13 cellular contexts compared by ENCODE assay signal in the genomic region with DNA sequence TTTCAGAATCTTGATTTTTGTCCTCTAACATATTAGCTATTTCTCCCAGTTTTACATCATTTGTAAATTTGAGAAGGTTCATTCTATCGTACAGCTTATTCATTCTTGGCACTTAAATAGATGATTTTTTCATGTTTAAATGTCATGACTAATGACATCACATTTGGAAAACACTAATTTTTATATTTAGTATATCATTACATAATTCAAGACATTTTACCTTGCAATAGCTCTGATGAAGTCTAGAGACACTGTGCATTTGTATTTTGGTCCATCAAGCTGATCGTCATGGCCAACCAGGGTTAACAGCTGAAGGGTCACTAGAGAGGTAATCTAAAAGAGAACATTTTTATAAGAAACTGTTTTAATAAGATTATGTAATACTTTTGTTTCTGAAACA.
DNase-seq lines count a peak whose midpoint lies in the region; ATAC-seq and TF ChIP-seq lines count a peak whose summit lies in the region.
"Had no signal": no experiment of that assay in that cellular context is flagged by ENCODE, and none has a peak within 500 bp of the region (broad histone marks: within the 10 kb centered on the region; RNA-seq: fewer than 3 reads in every experiment).

No MANE protein-coding gene starts in this region.

- no peaks in the 10 kb centered on the region for H3K27me3 Mint-ChIP-seq in activated CD4-positive, alpha-beta memory T cell treated with anti-CD3 and anti-CD28 coated beads for 36 hours
- no peaks in the 10 kb centered on the region for H3K27me3 Mint-ChIP-seq in activated CD4-positive, alpha-beta memory T cell treated with anti-CD3 and anti-CD28 coated beads, Interleukin-2, amount 10 ng/mL, durations not matched to agents 7 days and 5 days
- H3K27me3 Mint-ChIP-seq in stimulated activated naive CD8-positive, alpha-beta T cell treated with anti-CD3 and anti-CD28 coated beads, Interleukin-15, Interleukin-2, amounts not matched to agents 100 ng/mL and 50 ng/mL, for 24 hours, result no peaks in the 10 kb centered on the region
- H3K27me3 Mint-ChIP-seq in stimulated activated naive CD8-positive, alpha-beta T cell treated with anti-CD3 and anti-CD28 coated beads, Interleukin-15, amount 100 ng/mL, for 72 hours, result no peaks in the 10 kb centered on the region
- H3K27me3 Mint-ChIP-seq in CD4-positive, alpha-beta T cell, result no peaks in the 10 kb centered on the region
- H3K27me3 Mint-ChIP-seq: B cell; CD4-positive, alpha-beta memory T cell had no signal

- ATAC-seq in stimulated activated naive CD8-positive, alpha-beta T cell treated with anti-CD3 and anti-CD28 coated beads, Interleukin-15, amount 100 ng/mL, for 72 hours, result no peak
- ATAC-seq in CD4-positive, alpha-beta T cell (ENCODE audit: poor library complexity), result no peak

- DNase-seq in activated CD4-positive, alpha-beta memory T cell treated with anti-CD3 and anti-CD28 coated beads for 36 hours, result no peak
- DNase-seq in activated CD4-positive, alpha-beta memory T cell treated with anti-CD3 and anti-CD28 coated beads, Interleukin-2, amount 10 ng/mL, durations not matched to agents 7 days and 5 days, result no peak
- DNase-seq in stimulated activated naive CD8-positive, alpha-beta T cell treated with anti-CD3 and anti-CD28 coated beads, Interleukin-15, amount 100 ng/mL, for 72 hours, result no peak
- peak; percentile 76 for DNase-seq in cerebellar cortex (ENCODE audit: low spot score)
- DNase-seq in GM19240 (ENCODE audit: insufficient read length, low spot score), result no peak
- DNase-seq in CD4-positive, alpha-beta T cell, result no peak
- DNase-seq in dermis blood vessel endothelial cell, result no peak
- DNase-seq: CD4-positive, alpha-beta memory T cell; DMS79; HFFc6 had no signal

- no peak for TF ChIP-seq CTCF in CD4-positive, alpha-beta T cell (IDR thresholded peaks at IDR 0.05)

- peaks cover 9% of the 10 kb centered on the region for H3K4me1 Mint-ChIP-seq in activated CD4-positive, alpha-beta memory T cell treated with anti-CD3 and anti-CD28 coated beads for 36 hours (ENCODE audit: low read depth)
- H3K4me1 Mint-ChIP-seq in activated CD4-positive, alpha-beta memory T cell treated with anti-CD3 and anti-CD28 coated beads, Interleukin-2, amount 10 ng/mL, durations not matched to agents 7 days and 5 days, result peaks cover 5% of the 10 kb centered on the region
- H3K4me1 Mint-ChIP-seq in stimulated activated naive CD8-positive, alpha-beta T cell treated with anti-CD3 and anti-CD28 coated beads, Interleukin-15, Interleukin-2, amounts not matched to agents 100 ng/mL and 50 ng/mL, for 24 hours (ENCODE audit: low read depth), result peaks cover 10% of the 10 kb centered on the region
- H3K4me1 Mint-ChIP-seq in stimulated activated naive CD8-positive, alpha-beta T cell treated with anti-CD3 and anti-CD28 coated beads, Interleukin-15, amount 100 ng/mL, for 72 hours, result peaks cover 6% of the 10 kb centered on the region
- no peaks in the 10 kb centered on the region for H3K4me1 Mint-ChIP-seq in CD4-positive, alpha-beta T cell (ENCODE audit: low read depth)
- H3K4me1 Mint-ChIP-seq: B cell had no signal

- peak overlapping the region; percentile 70 for H3K27ac Mint-ChIP-seq in activated CD4-positive, alpha-beta memory T cell treated with anti-CD3 and anti-CD28 coated beads for 36 hours
- H3K27ac Mint-ChIP-seq in activated CD4-positive, alpha-beta memory T cell treated with anti-CD3 and anti-CD28 coated beads, Interleukin-2, amount 10 ng/mL, durations not matched to agents 7 days and 5 days, result no peak overlapping the region
- peak overlapping the region; percentile 80 for H3K27ac Mint-ChIP-seq in stimulated activated naive CD8-positive, alpha-beta T cell treated with anti-CD3 and anti-CD28 coated beads, Interleukin-15, Interleukin-2, amounts not matched to agents 100 ng/mL and 50 ng/mL, for 24 hours
- H3K27ac Mint-ChIP-seq in stimulated activated naive CD8-positive, alpha-beta T cell treated with anti-CD3 and anti-CD28 coated beads, Interleukin-15, amount 100 ng/mL, for 72 hours, result no peak overlapping the region
- no peak overlapping the region for H3K27ac Mint-ChIP-seq in CD4-positive, alpha-beta T cell
- H3K27ac Mint-ChIP-seq: B cell; CD4-positive, alpha-beta memory T cell; HFFc6 had no signal

- no peaks in the 10 kb centered on the region for H3K9me3 ChIP-seq in CD4-positive, alpha-beta T cell (ENCODE audit: control insufficient read depth, low read length)
- H3K9me3 ChIP-seq: HAP-1 had no signal

- CTCF ChIA-PET in activated CD4-positive, alpha-beta memory T cell treated with anti-CD3 and anti-CD28 coated beads for 36 hours (lab: Charles Lee), result no interaction called here
- CTCF ChIA-PET in activated CD4-positive, alpha-beta memory T cell treated with anti-CD3 and anti-CD28 coated beads, Interleukin-2, amount 10 ng/mL, durations not matched to agents 7 days and 5 days (lab: Charles Lee), result interaction anchor here (0.7 to 0.9 kb wide), 2 partner anchors 9 to 24 kb away, joined by 3 read pairs; no protein-coding TSS in a partner anchor
- CTCF ChIA-PET in CD4-positive, alpha-beta T cell (lab: Charles Lee), result no interaction called here

- H3K27ac ChIP-seq in CD4-positive, alpha-beta T cell (ENCODE audit: low read depth, low read length), result no peak overlapping the region

- no peaks in the 10 kb centered on the region for H3K27me3 ChIP-seq in CD4-positive, alpha-beta T cell (ENCODE audit: control insufficient read depth, insufficient read depth, low read length)

- H3K4me3 Mint-ChIP-seq in activated CD4-positive, alpha-beta memory T cell treated with anti-CD3 and anti-CD28 coated beads for 36 hours, result no peak overlapping the region
- no peak overlapping the region for H3K4me3 Mint-ChIP-seq in activated CD4-positive, alpha-beta memory T cell treated with anti-CD3 and anti-CD28 coated beads, Interleukin-2, amount 10 ng/mL, durations not matched to agents 7 days and 5 days
- H3K4me3 Mint-ChIP-seq in stimulated activated naive CD8-positive, alpha-beta T cell treated with anti-CD3 and anti-CD28 coated beads, Interleukin-15, Interleukin-2, amounts not matched to agents 100 ng/mL and 50 ng/mL, for 24 hours, result no peak overlapping the region
- no peak overlapping the region for H3K4me3 Mint-ChIP-seq in stimulated activated naive CD8-positive, alpha-beta T cell treated with anti-CD3 and anti-CD28 coated beads, Interleukin-15, amount 100 ng/mL, for 72 hours
- H3K4me3 Mint-ChIP-seq in CD4-positive, alpha-beta T cell, result no peak overlapping the region
- H3K4me3 Mint-ChIP-seq: B cell; CD4-positive, alpha-beta memory T cell; HFFc6 had no signal

- POLR2A ChIA-PET in activated CD4-positive, alpha-beta memory T cell treated with anti-CD3 and anti-CD28 coated beads for 36 hours (lab: Charles Lee), result no interaction called here
- POLR2A ChIA-PET in activated CD4-positive, alpha-beta memory T cell treated with anti-CD3 and anti-CD28 coated beads, Interleukin-2, amount 10 ng/mL, durations not matched to agents 7 days and 5 days (lab: Charles Lee), result no interaction called here
- POLR2A ChIA-PET in CD4-positive, alpha-beta T cell (lab: Charles Lee), result no interaction called here

- no peaks in the 10 kb centered on the region for H3K9me3 Mint-ChIP-seq in activated CD4-positive, alpha-beta memory T cell treated with anti-CD3 and anti-CD28 coated beads for 36 hours
- H3K9me3 Mint-ChIP-seq in activated CD4-positive, alpha-beta memory T cell treated with anti-CD3 and anti-CD28 coated beads, Interleukin-2, amount 10 ng/mL, durations not matched to agents 7 days and 5 days, result no peaks in the 10 kb centered on the region
- no peaks in the 10 kb centered on the region for H3K9me3 Mint-ChIP-seq in stimulated activated naive CD8-positive, alpha-beta T cell treated with anti-CD3 and anti-CD28 coated beads, Interleukin-15, Interleukin-2, amounts not matched to agents 100 ng/mL and 50 ng/mL, for 24 hours
- no peaks in the 10 kb centered on the region for H3K9me3 Mint-ChIP-seq in stimulated activated naive CD8-positive, alpha-beta T cell treated with anti-CD3 and anti-CD28 coated beads, Interleukin-15, amount 100 ng/mL, for 72 hours
- no peaks in the 10 kb centered on the region for H3K9me3 Mint-ChIP-seq in CD4-positive, alpha-beta T cell
- H3K9me3 Mint-ChIP-seq: CD4-positive, alpha-beta memory T cell; HFFc6 had no signal

- intact Hi-C loops in activated CD4-positive, alpha-beta memory T cell treated with anti-CD3 and anti-CD28 coated beads for 36 hours (cut with micrococcal nuclease), result loop anchor here (5.0 to 10.0 kb wide), 2 partner anchors 71 to 152 kb away; a partner anchor contains a TSS
- intact Hi-C loops in CD4-positive, alpha-beta T cell (cut with DNase I, micrococcal nuclease), result no loop called here

- H3K36me3 Mint-ChIP-seq in activated CD4-positive, alpha-beta memory T cell treated with anti-CD3 and anti-CD28 coated beads for 36 hours, result peaks cover 13% of the 10 kb centered on the region
- H3K36me3 Mint-ChIP-seq in activated CD4-positive, alpha-beta memory T cell treated with anti-CD3 and anti-CD28 coated beads, Interleukin-2, amount 10 ng/mL, durations not matched to agents 7 days and 5 days (ENCODE audit: low read depth), result peaks cover 13% of the 10 kb centered on the region
- peaks cover 28% of the 10 kb centered on the region for H3K36me3 Mint-ChIP-seq in stimulated activated naive CD8-positive, alpha-beta T cell treated with anti-CD3 and anti-CD28 coated beads, Interleukin-15, Interleukin-2, amounts not matched to agents 100 ng/mL and 50 ng/mL, for 24 hours (ENCODE audit: low read depth)
- peaks cover 38% of the 10 kb centered on the region for H3K36me3 Mint-ChIP-seq in CD4-positive, alpha-beta T cell (ENCODE audit: low read depth)

Comparison
In these comparisons a context has a peak if more than half of its experiments do, and no peak if none do; other contexts are left out.
1. H3K27ac Mint-ChIP-seq: peak in activated CD4-positive, alpha-beta memory T cell treated with anti-CD3 and anti-CD28 coated beads for 36 hours (single experiment) and stimulated activated naive CD8-positive, alpha-beta T cell treated with anti-CD3 and anti-CD28 coated beads, Interleukin-15, Interleukin-2, amounts not matched to agents 100 ng/mL and 50 ng/mL, for 24 hours (single experiment); none in activated CD4-positive, alpha-beta memory T cell treated with anti-CD3 and anti-CD28 coated beads, Interleukin-2, amount 10 ng/mL, durations not matched to agents 7 days and 5 days (single experiment), stimulated activated naive CD8-positive, alpha-beta T cell treated with anti-CD3 and anti-CD28 coated beads, Interleukin-15, amount 100 ng/mL, for 72 hours (0 of 2) and CD4-positive, alpha-beta T cell (single experiment).